Comparison of ENCODE assay signal across 10 cellular contexts in genomic region chr1:19074361-19074901, GRCh38.
DNase-seq lines count a peak whose midpoint lies in the region; ATAC-seq and TF ChIP-seq lines count a peak whose summit lies in the region.
"Had no signal": no experiment of that assay in that cellular context is flagged by ENCODE, and none has a peak within 500 bp of the region (broad histone marks: within the 10 kb centered on the region; RNA-seq: fewer than 3 reads in every experiment).

No MANE protein-coding gene starts in this region.

- intact Hi-C loops in activated T-helper 2 cell treated with anti-CD3 and anti-CD28 coated beads, Interferon-gamma antibody, Interleukin-2, Interleukin-4, amounts not matched to agents 10 μg/mL and 5 μg/mL and 100 μg/mL, durations not matched to agents 14 hours and 24 hours and 36 hours (cut with micrococcal nuclease), result loop anchor here (2.0 kb wide), 1 partner anchor 172 kb away; the partner anchor contains the start of gene ALDH4A1
- intact Hi-C loops in naive thymus-derived CD4-positive, alpha-beta T cell (cut with micrococcal nuclease), result loop anchor here (1.0 to 5.0 kb wide), 6 partner anchors 63 to 172 kb away; partner anchors contain the start of genes ALDH4A1 (in 1 of the 2) and IFFO2 (in 1 of the 2)
- intact Hi-C loops in stomach (cut with DNase I; ENCODE audit: low total_unique reads), result no loop called here

- peaks cover 32 to 52% of the 10 kb centered on the region in 2 donors for H3K4me1 ChIP-seq in naive thymus-derived CD4-positive, alpha-beta T cell (ENCODE audit: control insufficient read depth in 2 of 2, insufficient read depth in 2 of 2, low read length in 2 of 2)
- peaks cover 33 to 57% (median 45%) of the 10 kb centered on the region in 4 donors for H3K4me1 ChIP-seq in stomach

- peak overlapping the region; percentile 54 for H3K27ac Mint-ChIP-seq in activated T-helper 2 cell treated with anti-CD3 and anti-CD28 coated beads, Interferon-gamma antibody, Interleukin-2, Interleukin-4, amounts not matched to agents 10 μg/mL and 5 μg/mL and 100 μg/mL, durations not matched to agents 14 hours and 24 hours and 36 hours
- peak overlapping the region; percentile 32 to 93 (median 76) for H3K27ac Mint-ChIP-seq in naive thymus-derived CD4-positive, alpha-beta T cell
- no peak overlapping the region for H3K27ac Mint-ChIP-seq in osteocyte (ENCODE audit: unreplicated experiment)

- 68 to 77% (median 75%) methylated on average over 15 to 17 of the region's 17 CpGs for WGBS in stomach, 5 donors

- TF ChIP-seq CTCF in VCaP (conservative IDR thresholded peaks at IDR 0.05) (no peak), stomach (IDR thresholded peaks at IDR 0.05) (no peak), osteocyte (IDR thresholded peaks at IDR 0.05) (no peak)

- H3K27me3 Mint-ChIP-seq in activated T-helper 2 cell treated with anti-CD3 and anti-CD28 coated beads, Interferon-gamma antibody, Interleukin-2, Interleukin-4, amounts not matched to agents 10 μg/mL and 5 μg/mL and 100 μg/mL, durations not matched to agents 14 hours and 24 hours and 36 hours (ENCODE audit: low read depth), result no peaks in the 10 kb centered on the region
- no peaks in the 10 kb centered on the region for H3K27me3 Mint-ChIP-seq in naive thymus-derived CD4-positive, alpha-beta T cell
- H3K27me3 Mint-ChIP-seq in osteocyte (ENCODE audit: unreplicated experiment), result no peaks in the 10 kb centered on the region

- POLR2A ChIA-PET in naive thymus-derived CD4-positive, alpha-beta T cell (lab: Charles Lee), result interaction anchor here (0.8 to 3.7 kb wide), 17 partner anchors 18 to 176 kb away, joined by 3 to 25 read pairs (median 4); partner anchors contain the start of genes ALDH4A1, EMC1 and IFFO2

- H3K36me3 ChIP-seq in naive thymus-derived CD4-positive, alpha-beta T cell (ENCODE audit: control insufficient read depth in 2 of 3, insufficient read depth in 3 of 3, low read length in 3 of 3), result peaks cover 5 to 41% (median 11%) of the 10 kb centered on the region in 3 experiments
- H3K36me3 ChIP-seq in stomach, result peaks cover 66 to 73% (median 71%) of the 10 kb centered on the region in 4 donors

- no peaks in the 10 kb centered on the region for H3K9me3 Mint-ChIP-seq in activated T-helper 2 cell treated with anti-CD3 and anti-CD28 coated beads, Interferon-gamma antibody, Interleukin-2, Interleukin-4, amounts not matched to agents 10 μg/mL and 5 μg/mL and 100 μg/mL, durations not matched to agents 14 hours and 24 hours and 36 hours
- no peaks in the 10 kb centered on the region for H3K9me3 Mint-ChIP-seq in naive thymus-derived CD4-positive, alpha-beta T cell
- H3K9me3 Mint-ChIP-seq in osteocyte (ENCODE audit: unreplicated experiment), result no peaks in the 10 kb centered on the region

- H3K4me3 Mint-ChIP-seq in activated T-helper 2 cell treated with anti-CD3 and anti-CD28 coated beads, Interferon-gamma antibody, Interleukin-2, Interleukin-4, amounts not matched to agents 10 μg/mL and 5 μg/mL and 100 μg/mL, durations not matched to agents 14 hours and 24 hours and 36 hours (ENCODE audit: low read depth), result peak overlapping the region; percentile 3
- peak overlapping the region; percentile 45 to 82 (median 72) for H3K4me3 Mint-ChIP-seq in naive thymus-derived CD4-positive, alpha-beta T cell
- no peak overlapping the region for H3K4me3 Mint-ChIP-seq in osteocyte (ENCODE audit: unreplicated experiment)

- no peaks in the 10 kb centered on the region for H3K27me3 ChIP-seq in naive thymus-derived CD4-positive, alpha-beta T cell (ENCODE audit: control insufficient read depth in 2 of 2, insufficient read depth in 2 of 2, low read length in 2 of 2)
- H3K27me3 ChIP-seq in stomach, result no peaks in the 10 kb centered on the region

- ATAC-seq in naive thymus-derived CD4-positive, alpha-beta T cell, result peak; percentile 97
- no peak for ATAC-seq in HG03460 (IDR thresholded peaks at IDR 0.05; ENCODE audit: unreplicated experiment)

- no peaks in the 10 kb centered on the region for H3K9me3 ChIP-seq in naive thymus-derived CD4-positive, alpha-beta T cell (ENCODE audit: control insufficient read depth in 2 of 3, low read length in 3 of 3)
- H3K9me3 ChIP-seq in stomach, result no peaks in the 10 kb centered on the region

- DNase-seq in activated T-helper 2 cell treated with anti-CD3 and anti-CD28 coated beads, Interferon-gamma antibody, Interleukin-2, Interleukin-4, amounts not matched to agents 10 μg/mL and 5 μg/mL and 100 μg/mL, durations not matched to agents 14 hours and 24 hours and 36 hours (ENCODE audit: low spot score), result peak; percentile 73
- DNase-seq in naive thymus-derived CD4-positive, alpha-beta T cell, result peak in 8 of 9 donors; percentile 56 to 91 (median 87)
- DNase-seq in stomach, result no peak
- DNase-seq in OCI-M2 (lab: John Stamatoyannopoulos, UW; ENCODE audit: unreplicated experiment), result no peak
- DNase-seq in HCEC 1CT, result no peak
- no peak for DNase-seq in osteocyte (ENCODE audit: extremely low spot score, unreplicated experiment)
- DNase-seq: NCI-H345 had no signal

- no peak for TF ChIP-seq POLR2A in stomach (IDR thresholded peaks at IDR 0.05)

- H3K27ac ChIP-seq in VCaP, result peak overlapping the region; percentile 100
- peak overlapping the region; percentile 18 for H3K27ac ChIP-seq in naive thymus-derived CD4-positive, alpha-beta T cell (ENCODE audit: low read depth, low read length)
- H3K27ac ChIP-seq in stomach, result peak overlapping the region; percentile 17 to 84 (median 66)
- H3K27ac ChIP-seq: HL-60 had no signal

- CTCF ChIA-PET in naive thymus-derived CD4-positive, alpha-beta T cell (lab: Charles Lee), result interaction anchor here (0.5 to 2.1 kb wide), 13 partner anchors 11 to 190 kb away, joined by 3 to 18 read pairs (median 4); partner anchors contain the start of gene IFFO2

- H3K4me1 Mint-ChIP-seq in activated T-helper 2 cell treated with anti-CD3 and anti-CD28 coated beads, Interferon-gamma antibody, Interleukin-2, Interleukin-4, amounts not matched to agents 10 μg/mL and 5 μg/mL and 100 μg/mL, durations not matched to agents 14 hours and 24 hours and 36 hours (ENCODE audit: low read depth), result peaks cover 25% of the 10 kb centered on the region
- H3K4me1 Mint-ChIP-seq in naive thymus-derived CD4-positive, alpha-beta T cell, result peaks cover 30 to 75% (median 65%) of the 10 kb centered on the region in 7 donors
- peaks cover 7% of the 10 kb centered on the region for H3K4me1 Mint-ChIP-seq in osteocyte (ENCODE audit: unreplicated experiment)

- no peak for TF ChIP-seq EP300 in stomach (IDR thresholded peaks at IDR 0.05)

- peaks cover 71% of the 10 kb centered on the region for H3K36me3 Mint-ChIP-seq in activated T-helper 2 cell treated with anti-CD3 and anti-CD28 coated beads, Interferon-gamma antibody, Interleukin-2, Interleukin-4, amounts not matched to agents 10 μg/mL and 5 μg/mL and 100 μg/mL, durations not matched to agents 14 hours and 24 hours and 36 hours (ENCODE audit: low read depth)
- peaks cover 5 to 42% (median 25%) of the 10 kb centered on the region in 5 donors for H3K36me3 Mint-ChIP-seq in naive thymus-derived CD4-positive, alpha-beta T cell
- H3K36me3 Mint-ChIP-seq in osteocyte (ENCODE audit: unreplicated experiment), result peaks cover 44% of the 10 kb centered on the region

- H3K4me3 ChIP-seq in naive thymus-derived CD4-positive, alpha-beta T cell (ENCODE audit: low read length), result peak overlapping the region; percentile 41
- no peak overlapping the region for H3K4me3 ChIP-seq in stomach

Comparison
In these comparisons a context has a peak if more than half of its experiments do, and no peak if none do; other contexts are left out.
1. H3K27ac ChIP-seq: peak in every context shown above with its lines; median percentile 100 in VCaP; 66 in stomach; 18 in naive thymus-derived CD4-positive, alpha-beta T cell.
2. DNase-seq: peak in activated T-helper 2 cell treated with anti-CD3 and anti-CD28 coated beads, Interferon-gamma antibody, Interleukin-2, Interleukin-4, amounts not matched to agents 10 μg/mL and 5 μg/mL and 100 μg/mL, durations not matched to agents 14 hours and 24 hours and 36 hours (single experiment) and naive thymus-derived CD4-positive, alpha-beta T cell (8 of 9); none in stomach (single experiment), OCI-M2 (single experiment), HCEC 1CT (single experiment) and osteocyte (single experiment).